In genomic region chr3:152229692-152230091, GRCh38 we compare ENCODE assay signal across 23 cellular contexts. TPM values are rescaled to one million over a fixed set of nuclear protein-coding genes. Genes with fewer than 3 reads are reported as not detected.
A peak's percentile ranks its signal among the peaks of the same experiment; 100 is the strongest.
DNase-seq lines count a peak whose midpoint lies in the region; ATAC-seq and TF ChIP-seq lines count a peak whose summit lies in the region.
"Had no signal": no experiment of that assay in that cellular context is flagged by ENCODE, and none has a peak within 500 bp of the region (broad histone marks: within the 10 kb centered on the region; RNA-seq: fewer than 3 reads in every experiment).

No MANE protein-coding gene starts in this region.

- TF ChIP-seq CTCF in lower lobe of right lung (IDR thresholded peaks at IDR 0.05) (peak; percentile 12), gastroesophageal sphincter (IDR thresholded peaks at IDR 0.05) (peak in 1 of 4 experiments; percentile 18), GM13977 (IDR thresholded peaks at IDR 0.05; ENCODE audit: extremely low read depth, insufficient read depth, missing control alignments) (no peak)

- H3K9me3 Mint-ChIP-seq in activated naive CD4-positive, alpha-beta T cell treated with anti-CD3 and anti-CD28 coated beads, Interleukin-2, amount 50 U/mL, for 24 hours, result no peaks in the 10 kb centered on the region
- no peaks in the 10 kb centered on the region for H3K9me3 Mint-ChIP-seq in activated naive CD4-positive, alpha-beta T cell treated with anti-CD3 and anti-CD28 coated beads, Interleukin-2, amount 10 ng/mL, durations not matched to agents 7 days and 5 days
- H3K9me3 Mint-ChIP-seq: brain had no signal

- no peak overlapping the region for H3K27ac ChIP-seq in lower lobe of right lung
- no peak overlapping the region for H3K27ac ChIP-seq in gastroesophageal sphincter
- H3K27ac ChIP-seq: BLaER1 treated with 17β-estradiol and CSF1 and Interleukin-3, amounts not matched to agents 10 nM and 100 nM; ovary; vagina had no signal

- CTCF ChIA-PET in activated naive CD4-positive, alpha-beta T cell treated with anti-CD3 and anti-CD28 coated beads, Interleukin-2, amount 10 ng/mL, durations not matched to agents 7 days and 5 days (lab: Charles Lee), result no interaction called here

- in situ Hi-C loops in GM13977 (cut with MboI; ENCODE audit: low pct_unique_long_range_greater_than_20kb, low sequenced_read_pairs, unreplicated experiment), result no loop called here

- no peaks in the 10 kb centered on the region for H3K36me3 Mint-ChIP-seq in activated naive CD4-positive, alpha-beta T cell treated with anti-CD3 and anti-CD28 coated beads, Interleukin-2, amount 50 U/mL, for 24 hours
- H3K36me3 Mint-ChIP-seq in activated naive CD4-positive, alpha-beta T cell treated with anti-CD3 and anti-CD28 coated beads, Interleukin-2, amount 10 ng/mL, durations not matched to agents 7 days and 5 days, result peaks cover 1% of the 10 kb centered on the region
- H3K36me3 Mint-ChIP-seq: brain had no signal

- no peaks in the 10 kb centered on the region for H3K4me1 ChIP-seq in lower lobe of right lung
- H3K4me1 ChIP-seq in gastroesophageal sphincter, result peaks cover 0 to 25% (median 9%) of the 10 kb centered on the region in 3 donors
- H3K4me1 ChIP-seq: vagina had no signal

- peak overlapping the region; percentile 86 for H3K27ac Mint-ChIP-seq in activated naive CD4-positive, alpha-beta T cell treated with anti-CD3 and anti-CD28 coated beads, Interleukin-2, amount 50 U/mL, for 24 hours
- H3K27ac Mint-ChIP-seq in activated naive CD4-positive, alpha-beta T cell treated with anti-CD3 and anti-CD28 coated beads, Interleukin-2, amount 10 ng/mL, durations not matched to agents 7 days and 5 days, result no peak overlapping the region
- H3K27ac Mint-ChIP-seq: activated naive CD8-positive, alpha-beta T cell treated with anti-CD3 and anti-CD28 coated beads for 36 hours; brain had no signal

- intact Hi-C loops in lower lobe of right lung (cut with DNase I), result no loop called here

- peak in 1 of 2 donors; percentile 41 for ATAC-seq in lower lobe of right lung
- ATAC-seq in HG03571 (IDR thresholded peaks at IDR 0.05; ENCODE audit: unreplicated experiment), result no peak
- ATAC-seq in gastroesophageal sphincter, result no peak
- ATAC-seq: esophagus mucosa, Panc1 had no signal

- H3K4me3 Mint-ChIP-seq in activated naive CD4-positive, alpha-beta T cell treated with anti-CD3 and anti-CD28 coated beads, Interleukin-2, amount 50 U/mL, for 24 hours, result peak overlapping the region; percentile 23
- no peak overlapping the region for H3K4me3 Mint-ChIP-seq in activated naive CD4-positive, alpha-beta T cell treated with anti-CD3 and anti-CD28 coated beads, Interleukin-2, amount 10 ng/mL, durations not matched to agents 7 days and 5 days
- H3K4me3 Mint-ChIP-seq: activated naive CD8-positive, alpha-beta T cell treated with anti-CD3 and anti-CD28 coated beads for 36 hours; brain had no signal

- H3K27me3 ChIP-seq in lower lobe of right lung (ENCODE audit: low read depth) (no peaks in the 10 kb centered on the region), gastroesophageal sphincter (no peaks in the 10 kb centered on the region)
- H3K27me3 ChIP-seq: BLaER1 treated with 17β-estradiol and CSF1 and Interleukin-3, amounts not matched to agents 10 nM and 100 nM; ovary; vagina had no signal

- WGBS in gastroesophageal sphincter (ENCODE audit: low coverage in 1 of 2), 2 donors, result 53 to 60% methylated on average over 1 of the region's 1 CpG

- no peaks in the 10 kb centered on the region for H3K36me3 ChIP-seq in lower lobe of right lung
- no peaks in the 10 kb centered on the region for H3K36me3 ChIP-seq in gastroesophageal sphincter
- H3K36me3 ChIP-seq: BLaER1 treated with 17β-estradiol and CSF1 and Interleukin-3, amounts not matched to agents 10 nM and 100 nM; ovary; vagina had no signal

- H3K27me3 Mint-ChIP-seq in activated naive CD4-positive, alpha-beta T cell treated with anti-CD3 and anti-CD28 coated beads, Interleukin-2, amount 50 U/mL, for 24 hours, result no peaks in the 10 kb centered on the region
- no peaks in the 10 kb centered on the region for H3K27me3 Mint-ChIP-seq in activated naive CD4-positive, alpha-beta T cell treated with anti-CD3 and anti-CD28 coated beads, Interleukin-2, amount 10 ng/mL, durations not matched to agents 7 days and 5 days
- H3K27me3 Mint-ChIP-seq: activated naive CD8-positive, alpha-beta T cell treated with anti-CD3 and anti-CD28 coated beads for 36 hours; brain had no signal

- peaks cover 80% of the 10 kb centered on the region for H3K4me1 Mint-ChIP-seq in activated naive CD4-positive, alpha-beta T cell treated with anti-CD3 and anti-CD28 coated beads, Interleukin-2, amount 50 U/mL, for 24 hours
- peaks cover 55% of the 10 kb centered on the region for H3K4me1 Mint-ChIP-seq in activated naive CD4-positive, alpha-beta T cell treated with anti-CD3 and anti-CD28 coated beads, Interleukin-2, amount 10 ng/mL, durations not matched to agents 7 days and 5 days

- H3K9me3 ChIP-seq in lower lobe of right lung (no peaks in the 10 kb centered on the region), gastroesophageal sphincter (no peaks in the 10 kb centered on the region)
- H3K9me3 ChIP-seq: BLaER1 treated with 17β-estradiol and CSF1 and Interleukin-3, amounts not matched to agents 10 nM and 100 nM; ovary; SK-N-SH; vagina had no signal

- no peak overlapping the region for H3K4me3 ChIP-seq in lower lobe of right lung
- H3K4me3 ChIP-seq in gastroesophageal sphincter, result no peak overlapping the region
- H3K4me3 ChIP-seq: BLaER1 treated with 17β-estradiol and CSF1 and Interleukin-3, amounts not matched to agents 10 nM and 100 nM; lung; ovary; vagina had no signal

- no peak for TF ChIP-seq POLR2A in gastroesophageal sphincter (IDR thresholded peaks at IDR 0.05)

- no peak for TF ChIP-seq EP300 in gastroesophageal sphincter (IDR thresholded peaks at IDR 0.05)

- no peak for DNase-seq in activated naive CD4-positive, alpha-beta T cell treated with anti-CD3 and anti-CD28 coated beads, Interleukin-2, amount 10 ng/mL, durations not matched to agents 7 days and 5 days
- DNase-seq in globus pallidus (ENCODE audit: low spot score) (peak; percentile 71), lower lobe of right lung (no peak), superior temporal gyrus (ENCODE audit: extremely low spot score) (peak; percentile 76), GM13977 (ENCODE audit: low spot score) (no peak)
- DNase-seq: activated naive CD8-positive, alpha-beta T cell treated with anti-CD3 and anti-CD28 coated beads for 36 hours; NCI-H1417; NCI-H2171; NCI-H774; ovary; SK-N-SH; small intestine; stimulated activated CD4-positive, alpha-beta T cell treated with anti-CD3 and anti-CD28 coated beads, Interleukin-4, amount 100 ng/mL, for 24 hours; T1000 had no signal

RNA-seq across cellular contexts. Expression of gene MBNL1, which starts 39.0 kb away (rescaled TPM):
- total RNA-seq in lower lobe of right lung (235 TPM), gastroesophageal sphincter (100 to 1,000 TPM; 623 to 745 (median 684) TPM)

Comparison
In these comparisons a context has a peak if more than half of its experiments do, and no peak if none do; other contexts are left out.
1. DNase-seq: peak in globus pallidus (single experiment) and superior temporal gyrus (single experiment); none in activated naive CD4-positive, alpha-beta T cell treated with anti-CD3 and anti-CD28 coated beads, Interleukin-2, amount 10 ng/mL, durations not matched to agents 7 days and 5 days (single experiment), lower lobe of right lung (single experiment) and GM13977 (single experiment).